ENCODE assay signal across 12 cellular contexts in genomic region chr5:116075117-116075910, GRCh38. TPM values are rescaled to one million over a fixed set of nuclear protein-coding genes. Genes with fewer than 3 reads are reported as not detected.
DNase-seq lines count a peak whose midpoint lies in the region; ATAC-seq lines count a peak whose summit lies in the region.
"Had no signal": no experiment of that assay in that cellular context is flagged by ENCODE, and none has a peak within 500 bp of the region (broad histone marks: within the 10 kb centered on the region; RNA-seq: fewer than 3 reads in every experiment).

No MANE protein-coding gene starts in this region.

- no peak overlapping the region for H3K4me3 Mint-ChIP-seq in activated T-helper 1 cell treated with anti-CD3 and anti-CD28 coated beads, Interleukin-12 subunit alpha, Interleukin-12 subunit beta, Interleukin-2, Interleukin-4 antibody, amounts not matched to agents 30 ng/mL and 10 ng/mL and 1 ng/mL, durations not matched to agents 14 hours and 24 hours and 36 hours
- H3K4me3 Mint-ChIP-seq: CD14-positive monocyte had no signal

- intact Hi-C loops in activated T-helper 1 cell treated with anti-CD3 and anti-CD28 coated beads, Interleukin-12 subunit alpha, Interleukin-12 subunit beta, Interleukin-2, Interleukin-4 antibody, amounts not matched to agents 30 ng/mL and 10 ng/mL and 1 ng/mL, durations not matched to agents 14 hours and 24 hours and 36 hours (cut with micrococcal nuclease) = no loop called here

- ATAC-seq in HG03045 (IDR thresholded peaks at IDR 0.05; ENCODE audit: unreplicated experiment) = no peak
- no peak for ATAC-seq in HG02759 (IDR thresholded peaks at IDR 0.05; ENCODE audit: unreplicated experiment)

- H3K27me3 Mint-ChIP-seq in activated T-helper 1 cell treated with anti-CD3 and anti-CD28 coated beads, Interleukin-12 subunit alpha, Interleukin-12 subunit beta, Interleukin-2, Interleukin-4 antibody, amounts not matched to agents 30 ng/mL and 10 ng/mL and 1 ng/mL, durations not matched to agents 14 hours and 24 hours and 36 hours (ENCODE audit: insufficient read depth) = peaks cover 20% of the 10 kb centered on the region

- peak; percentile 17 for DNase-seq in stimulated activated CD4-positive, alpha-beta T cell treated with anti-CD3 and anti-CD28 coated beads, Interleukin-4, amount 100 ng/mL, for 24 hours
- no peak for DNase-seq in stimulated activated CD4-positive, alpha-beta T cell treated with anti-CD3 and anti-CD28 coated beads, Interleukin-2, amount 100 ng/mL, for 24 hours
- peak; percentile 16 for DNase-seq in RPMI8226
- peak; percentile 19 for DNase-seq in foreskin melanocyte
- no peak for DNase-seq in activated T-helper 1 cell treated with anti-CD3 and anti-CD28 coated beads, Interleukin-12 subunit alpha, Interleukin-12 subunit beta, Interleukin-2, Interleukin-4 antibody, amounts not matched to agents 30 ng/mL and 10 ng/mL and 1 ng/mL, durations not matched to agents 14 hours and 24 hours and 36 hours (ENCODE audit: low spot score)
- DNase-seq in NCI-H748 treated with DMSO at 0.1 percent for 48 hours (lab: John Stamatoyannopoulos, UW) = no peak
- DNase-seq: activated naive CD4-positive, alpha-beta T cell; WERI-Rb-1 had no signal

- no peak overlapping the region for H3K27ac Mint-ChIP-seq in activated T-helper 1 cell treated with anti-CD3 and anti-CD28 coated beads, Interleukin-12 subunit alpha, Interleukin-12 subunit beta, Interleukin-2, Interleukin-4 antibody, amounts not matched to agents 30 ng/mL and 10 ng/mL and 1 ng/mL, durations not matched to agents 14 hours and 24 hours and 36 hours

- H3K4me1 Mint-ChIP-seq in activated T-helper 1 cell treated with anti-CD3 and anti-CD28 coated beads, Interleukin-12 subunit alpha, Interleukin-12 subunit beta, Interleukin-2, Interleukin-4 antibody, amounts not matched to agents 30 ng/mL and 10 ng/mL and 1 ng/mL, durations not matched to agents 14 hours and 24 hours and 36 hours (ENCODE audit: low read depth) = peaks cover 13% of the 10 kb centered on the region

- H3K9me3 Mint-ChIP-seq in activated T-helper 1 cell treated with anti-CD3 and anti-CD28 coated beads, Interleukin-12 subunit alpha, Interleukin-12 subunit beta, Interleukin-2, Interleukin-4 antibody, amounts not matched to agents 30 ng/mL and 10 ng/mL and 1 ng/mL, durations not matched to agents 14 hours and 24 hours and 36 hours = no peaks in the 10 kb centered on the region

- H3K36me3 Mint-ChIP-seq in activated T-helper 1 cell treated with anti-CD3 and anti-CD28 coated beads, Interleukin-12 subunit alpha, Interleukin-12 subunit beta, Interleukin-2, Interleukin-4 antibody, amounts not matched to agents 30 ng/mL and 10 ng/mL and 1 ng/mL, durations not matched to agents 14 hours and 24 hours and 36 hours (ENCODE audit: low read depth) = no peaks in the 10 kb centered on the region
- H3K36me3 Mint-ChIP-seq: CD14-positive monocyte had no signal

RNA-seq across cellular contexts. Expression of gene COMMD10, which starts 9.5 kb away (rescaled TPM):
- total RNA-seq in activated T-helper 1 cell treated with anti-CD3 and anti-CD28 coated beads, Interleukin-12 subunit alpha, Interleukin-12 subunit beta, Interleukin-2, Interleukin-4 antibody, amounts not matched to agents 30 ng/mL and 10 ng/mL and 1 ng/mL, durations not matched to agents 14 hours and 24 hours and 36 hours = 21.8 and 23.6 TPM in 2 replicates

RNA-seq across cellular contexts. Expression of gene ARL14EPL, which starts 43.0 kb away (rescaled TPM):
- not detected in 2 replicates for total RNA-seq in activated T-helper 1 cell treated with anti-CD3 and anti-CD28 coated beads, Interleukin-12 subunit alpha, Interleukin-12 subunit beta, Interleukin-2, Interleukin-4 antibody, amounts not matched to agents 30 ng/mL and 10 ng/mL and 1 ng/mL, durations not matched to agents 14 hours and 24 hours and 36 hours
- total RNA-seq: H1 had no signal

Comparison
In these comparisons a context has a peak if more than half of its experiments do, and no peak if none do; other contexts are left out.
1. DNase-seq: peak in stimulated activated CD4-positive, alpha-beta T cell treated with anti-CD3 and anti-CD28 coated beads, Interleukin-4, amount 100 ng/mL, for 24 hours (single experiment), RPMI8226 (single experiment) and foreskin melanocyte (single experiment); none in stimulated activated CD4-positive, alpha-beta T cell treated with anti-CD3 and anti-CD28 coated beads, Interleukin-2, amount 100 ng/mL, for 24 hours (0 of 2), activated T-helper 1 cell treated with anti-CD3 and anti-CD28 coated beads, Interleukin-12 subunit alpha, Interleukin-12 subunit beta, Interleukin-2, Interleukin-4 antibody, amounts not matched to agents 30 ng/mL and 10 ng/mL and 1 ng/mL, durations not matched to agents 14 hours and 24 hours and 36 hours (single experiment) and NCI-H748 treated with DMSO at 0.1 percent for 48 hours (single experiment).